ENCODE assay signal across 27 cellular contexts in genomic region chr1:235072096-235072495, GRCh38. TPM values are rescaled to one million over a fixed set of nuclear protein-coding genes. Genes with fewer than 3 reads are reported as not detected.
A peak's percentile ranks its signal among the peaks of the same experiment; 100 is the strongest.
DNase-seq lines count a peak whose midpoint lies in the region; ATAC-seq and TF ChIP-seq lines count a peak whose summit lies in the region.
"Had no signal": no experiment of that assay in that cellular context is flagged by ENCODE, and none has a peak within 500 bp of the region (broad histone marks: within the 10 kb centered on the region; RNA-seq: fewer than 3 reads in every experiment).

No MANE protein-coding gene starts in this region.

- H3K4me3 ChIP-seq in liver (ENCODE audit: low read depth in 1 of 3, low read length in 3 of 3) (no peak overlapping the region), skin epidermis (no peak overlapping the region)
- H3K4me3 ChIP-seq: dorsolateral prefrontal cortex, gastroesophageal sphincter, GM12878, spleen had no signal

- no peak for TF ChIP-seq RAD21 in liver (IDR thresholded peaks at IDR 0.05)

- H3K36me3 Mint-ChIP-seq in activated CD4-positive, alpha-beta memory T cell treated with anti-CD3 and anti-CD28 coated beads for 36 hours = peaks cover 4% of the 10 kb centered on the region
- no peaks in the 10 kb centered on the region for H3K36me3 Mint-ChIP-seq in activated CD4-positive, alpha-beta memory T cell treated with anti-CD3 and anti-CD28 coated beads, Interleukin-2, amount 10 ng/mL, durations not matched to agents 7 days and 5 days (ENCODE audit: low read depth)
- H3K36me3 Mint-ChIP-seq: mesothelial cell of epicardium had no signal

- H3K9me3 Mint-ChIP-seq in activated CD4-positive, alpha-beta memory T cell treated with anti-CD3 and anti-CD28 coated beads for 36 hours = no peaks in the 10 kb centered on the region
- H3K9me3 Mint-ChIP-seq in activated CD4-positive, alpha-beta memory T cell treated with anti-CD3 and anti-CD28 coated beads, Interleukin-2, amount 10 ng/mL, durations not matched to agents 7 days and 5 days = no peaks in the 10 kb centered on the region
- H3K9me3 Mint-ChIP-seq: mesothelial cell of epicardium; nephron progenitor cell; stimulated activated naive CD8-positive, alpha-beta T cell treated with anti-CD3 and anti-CD28 coated beads, Interleukin-15, Interleukin-2, amounts not matched to agents 100 ng/mL and 50 ng/mL, for 24 hours had no signal

- no peak for TF ChIP-seq POLR2A in erythroblast (IDR thresholded peaks at IDR 0.05; ENCODE audit: low read length)

- intact Hi-C loops in activated CD4-positive, alpha-beta memory T cell treated with anti-CD3 and anti-CD28 coated beads for 36 hours (cut with micrococcal nuclease) = no loop called here

- H3K4me1 Mint-ChIP-seq in activated CD4-positive, alpha-beta memory T cell treated with anti-CD3 and anti-CD28 coated beads for 36 hours (ENCODE audit: low read depth) = peaks cover 38% of the 10 kb centered on the region
- H3K4me1 Mint-ChIP-seq in activated CD4-positive, alpha-beta memory T cell treated with anti-CD3 and anti-CD28 coated beads, Interleukin-2, amount 10 ng/mL, durations not matched to agents 7 days and 5 days = peaks cover 43% of the 10 kb centered on the region

- H3K27me3 ChIP-seq in liver (ENCODE audit: control insufficient read depth in 4 of 4, insufficient read depth in 4 of 4, low read length in 3 of 4) = no peaks in the 10 kb centered on the region
- H3K27me3 ChIP-seq: dorsolateral prefrontal cortex, gastroesophageal sphincter, spleen had no signal

- H3K9ac ChIP-seq in liver (ENCODE audit: low read depth in 1 of 2, low read length in 2 of 2) = no peak overlapping the region
- H3K9ac ChIP-seq: KMS-11, SK-N-SH had no signal

- WGBS in liver = 93% methylated on average over 6 of the region's 6 CpGs

- peaks cover 3 to 51% (median 29%) of the 10 kb centered on the region in 4 donors for H3K4me1 ChIP-seq in liver (ENCODE audit: control insufficient read depth in 4 of 4, insufficient read depth in 4 of 4, low read length in 3 of 4)

- POLR2A ChIA-PET in activated CD4-positive, alpha-beta memory T cell treated with anti-CD3 and anti-CD28 coated beads for 36 hours (lab: Charles Lee) = interaction anchor here (1.3 kb wide), 1 partner anchor 60 kb away, joined by 3 read pairs; no protein-coding TSS in a partner anchor
- POLR2A ChIA-PET in activated CD4-positive, alpha-beta memory T cell treated with anti-CD3 and anti-CD28 coated beads, Interleukin-2, amount 10 ng/mL, durations not matched to agents 7 days and 5 days (lab: Charles Lee) = no interaction called here
- POLR2A ChIA-PET in RWPE1 (lab: Yijun Ruan, JAX; ENCODE audit: low non-redundant PET) = no interaction called here

- H3K27ac ChIP-seq in RWPE1 (peak overlapping the region; percentile 86), liver (ENCODE audit: low read depth in 1 of 2, low read length in 2 of 2) (peak overlapping the region; percentile 28 to 31), skin epidermis (peak overlapping the region in 16 of 21 experiments; percentile 47 to 98 (median 93))
- H3K27ac ChIP-seq: KMS-11 had no signal

- no peaks in the 10 kb centered on the region for H3K36me3 ChIP-seq in liver (ENCODE audit: control insufficient read depth in 4 of 4, insufficient read depth in 3 of 4, low read depth in 1 of 4, low read length in 3 of 4)
- H3K36me3 ChIP-seq: gastroesophageal sphincter, spleen had no signal

- H3K27ac Mint-ChIP-seq in activated CD4-positive, alpha-beta memory T cell treated with anti-CD3 and anti-CD28 coated beads for 36 hours = peak overlapping the region; percentile 15
- H3K27ac Mint-ChIP-seq in activated CD4-positive, alpha-beta memory T cell treated with anti-CD3 and anti-CD28 coated beads, Interleukin-2, amount 10 ng/mL, durations not matched to agents 7 days and 5 days = no peak overlapping the region
- H3K27ac Mint-ChIP-seq: B cell; mesothelial cell of epicardium; nephron progenitor cell; stimulated activated naive CD8-positive, alpha-beta T cell treated with anti-CD3 and anti-CD28 coated beads, Interleukin-15, Interleukin-2, amounts not matched to agents 100 ng/mL and 50 ng/mL, for 24 hours had no signal

- no peak for ATAC-seq in GM18870 (IDR thresholded peaks at IDR 0.05; ENCODE audit: unreplicated experiment)
- ATAC-seq: gastroesophageal sphincter, GM12878 had no signal

- H3K4me3 Mint-ChIP-seq in activated CD4-positive, alpha-beta memory T cell treated with anti-CD3 and anti-CD28 coated beads for 36 hours = no peak overlapping the region
- no peak overlapping the region for H3K4me3 Mint-ChIP-seq in activated CD4-positive, alpha-beta memory T cell treated with anti-CD3 and anti-CD28 coated beads, Interleukin-2, amount 10 ng/mL, durations not matched to agents 7 days and 5 days
- H3K4me3 Mint-ChIP-seq: B cell; mesothelial cell of epicardium; nephron progenitor cell; stimulated activated naive CD8-positive, alpha-beta T cell treated with anti-CD3 and anti-CD28 coated beads, Interleukin-15, Interleukin-2, amounts not matched to agents 100 ng/mL and 50 ng/mL, for 24 hours had no signal

- no peaks in the 10 kb centered on the region for H3K27me3 Mint-ChIP-seq in activated CD4-positive, alpha-beta memory T cell treated with anti-CD3 and anti-CD28 coated beads for 36 hours
- H3K27me3 Mint-ChIP-seq in activated CD4-positive, alpha-beta memory T cell treated with anti-CD3 and anti-CD28 coated beads, Interleukin-2, amount 10 ng/mL, durations not matched to agents 7 days and 5 days = no peaks in the 10 kb centered on the region
- H3K27me3 Mint-ChIP-seq: B cell; stimulated activated naive CD8-positive, alpha-beta T cell treated with anti-CD3 and anti-CD28 coated beads, Interleukin-15, Interleukin-2, amounts not matched to agents 100 ng/mL and 50 ng/mL, for 24 hours had no signal

- H3K9me3 ChIP-seq in liver (ENCODE audit: control insufficient read depth in 4 of 4, low read length in 3 of 4) = no peaks in the 10 kb centered on the region
- H3K9me3 ChIP-seq: gastroesophageal sphincter, SK-N-SH, spleen had no signal

- CTCF ChIA-PET in activated CD4-positive, alpha-beta memory T cell treated with anti-CD3 and anti-CD28 coated beads for 36 hours (lab: Charles Lee) = no interaction called here
- CTCF ChIA-PET in activated CD4-positive, alpha-beta memory T cell treated with anti-CD3 and anti-CD28 coated beads, Interleukin-2, amount 10 ng/mL, durations not matched to agents 7 days and 5 days (lab: Charles Lee) = interaction anchor here (2.6 kb wide), 1 partner anchor 11 kb away, joined by 8 read pairs; no protein-coding TSS in a partner anchor
- CTCF ChIA-PET in RWPE1 (lab: Yijun Ruan, JAX) = interaction anchor here (0.8 kb wide), 1 partner anchor 166 kb away, joined by 4 read pairs; no protein-coding TSS in a partner anchor

- no peak for DNase-seq in activated CD4-positive, alpha-beta memory T cell treated with anti-CD3 and anti-CD28 coated beads for 36 hours
- DNase-seq in activated CD4-positive, alpha-beta memory T cell treated with anti-CD3 and anti-CD28 coated beads, Interleukin-2, amount 10 ng/mL, durations not matched to agents 7 days and 5 days = no peak
- no peak for DNase-seq in RWPE1 (ENCODE audit: low spot score)
- no peak for DNase-seq in LoVo (ENCODE audit: low spot score)
- DNase-seq in erythroblast (lab: John Stamatoyannopoulos, UW) = no peak
- DNase-seq: activated CD4-positive, alpha-beta T cell treated with anti-CD3 and anti-CD28 coated beads, Interleukin-2, amount 50 U/mL, for 48 hours; activated naive CD4-positive, alpha-beta T cell; activated T-cell treated with anti-CD3 and anti-CD28 coated beads for 4 hours; amygdala; central memory CD4-positive, alpha-beta T cell; DND-41; dorsolateral prefrontal cortex; NCI-H524 treated with DMSO at 0.1 percent for 48 hours; nephron progenitor cell; SK-N-SH; spleen; stimulated activated CD4-positive, alpha-beta T cell treated with anti-CD3 and anti-CD28 coated beads, Interleukin-4, amount 100 ng/mL, for 1 hour; T-helper 2 cell had no signal

- TF ChIP-seq CTCF in RWPE1 (conservative IDR thresholded peaks at IDR 0.05; ENCODE audit: low read depth) = no peak
- TF ChIP-seq CTCF in liver (IDR thresholded peaks at IDR 0.05; ENCODE audit: low read depth, low read length, missing input control) = no peak

TF ChIP-seq in liver, 16 proteins besides CTCF, POLR2A, EP300 and RAD21 (continues in another document):
- no peak for TF ChIP-seq TAF1 (conservative IDR thresholded peaks at IDR 0.05)
- no peak for TF ChIP-seq MAX (IDR thresholded peaks at IDR 0.05)
- no peak for TF ChIP-seq REST (IDR thresholded peaks at IDR 0.05)

RNA-seq across cellular contexts. Expression of gene TOMM20, which starts 56.5 kb away (rescaled TPM):
- 100 to 1,000 TPM; 127 to 142 TPM for total RNA-seq in activated CD4-positive, alpha-beta memory T cell treated with anti-CD3 and anti-CD28 coated beads for 36 hours
- total RNA-seq in activated CD4-positive, alpha-beta memory T cell treated with anti-CD3 and anti-CD28 coated beads, Interleukin-2, amount 10 ng/mL, durations not matched to agents 7 days and 5 days = 10 to 100 TPM; 81.4 to 89.3 TPM
- total RNA-seq in liver = 10 to 100 TPM; 34.9 to 43.3 TPM
- 10 to 100 TPM; 33.4 to 74.4 TPM for polyA plus RNA-seq in liver

Comparison
In these comparisons a context has a peak if more than half of its experiments do, and no peak if none do; other contexts are left out.
1. H3K27ac ChIP-seq: peak in every context shown above with its lines; median percentile 93 in skin epidermis; 86 in RWPE1; 30 in liver.